In the genomic region with DNA sequence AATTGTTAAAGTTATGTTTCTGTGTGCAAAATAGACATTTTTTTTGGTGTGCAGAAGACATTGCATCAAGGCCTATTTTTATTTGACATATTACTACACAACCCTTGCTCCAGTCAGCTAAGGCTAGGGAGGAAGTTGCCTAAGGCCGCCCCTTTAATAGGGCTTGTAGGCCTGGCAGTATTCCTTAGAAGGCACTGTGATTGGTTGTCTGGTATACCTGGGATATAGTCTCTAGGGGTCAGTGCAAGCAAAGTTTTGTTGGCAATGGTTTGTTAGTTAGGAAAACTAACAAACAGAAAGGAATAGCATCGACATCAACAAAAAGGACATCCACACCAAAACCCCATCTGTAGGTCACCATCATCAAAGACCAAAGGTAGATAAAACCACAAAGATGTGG, we compare ENCODE assay signal across 1 cellular context.
TF ChIP-seq lines count a peak whose summit lies in the region.

No MANE protein-coding gene starts in this region.

TF ChIP-seq in IMR-90, 13 proteins besides CTCF, POLR2A, EP300 and RAD21 (continued from another document):
- TF ChIP-seq, protein P1, sequence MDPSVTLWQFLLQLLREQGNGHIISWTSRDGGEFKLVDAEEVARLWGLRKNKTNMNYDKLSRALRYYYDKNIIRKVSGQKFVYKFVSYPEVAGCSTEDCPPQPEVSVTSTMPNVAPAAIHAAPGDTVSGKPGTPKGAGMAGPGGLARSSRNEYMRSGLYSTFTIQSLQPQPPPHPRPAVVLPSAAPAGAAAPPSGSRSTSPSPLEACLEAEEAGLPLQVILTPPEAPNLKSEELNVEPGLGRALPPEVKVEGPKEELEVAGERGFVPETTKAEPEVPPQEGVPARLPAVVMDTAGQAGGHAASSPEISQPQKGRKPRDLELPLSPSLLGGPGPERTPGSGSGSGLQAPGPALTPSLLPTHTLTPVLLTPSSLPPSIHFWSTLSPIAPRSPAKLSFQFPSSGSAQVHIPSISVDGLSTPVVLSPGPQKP (IDR thresholded peaks at IDR 0.05; ENCODE audit: borderline replicate concordance, low read depth, low read length): no peak
- TF ChIP-seq CEBPB (IDR thresholded peaks at IDR 0.05; ENCODE audit: low read depth, low read length) (no peak), MAFK (IDR thresholded peaks at IDR 0.05; ENCODE audit: low read depth, low read length) (no peak), MAZ (IDR thresholded peaks at IDR 0.05; ENCODE audit: borderline replicate concordance, low read depth, low read length) (no peak), BHLHE40 (IDR thresholded peaks at IDR 0.05; ENCODE audit: low read depth, low read length) (no peak), RCOR1 (IDR thresholded peaks at IDR 0.05; ENCODE audit: insufficient replicate concordance, low read length) (no peak), RFX5 (IDR thresholded peaks at IDR 0.05; ENCODE audit: low read depth, low read length) (no peak), CHD1 (IDR thresholded peaks at IDR 0.05; ENCODE audit: low read depth, low read length) (no peak), SMC3 (IDR thresholded peaks at IDR 0.05; ENCODE audit: low read depth, low read length) (no peak), NFE2L2 (IDR thresholded peaks at IDR 0.05; ENCODE audit: low read depth, low read length) (no peak), MXI1 (IDR thresholded peaks at IDR 0.05; ENCODE audit: borderline replicate concordance, low read depth, low read length) (no peak), FOS (IDR thresholded peaks at IDR 0.05; ENCODE audit: low read depth, low read length) (no peak)
